1 cellular context compared by ENCODE assay signal in genomic region chr11:96309001-96309642, GRCh38.
TF ChIP-seq lines count a peak whose summit lies in the region.

No MANE protein-coding gene starts in this region.

TF ChIP-seq in H1, 55 proteins besides CTCF, POLR2A, EP300 and RAD21 (continued from another document):
- no peak for TF ChIP-seq KDM1A (IDR thresholded peaks at IDR 0.05; ENCODE audit: borderline replicate concordance, low read length)
- no peak for TF ChIP-seq EGR1 (IDR thresholded peaks at IDR 0.05; ENCODE audit: borderline replicate concordance, low read depth, low read length)
- TF ChIP-seq SP1 (IDR thresholded peaks at IDR 0.05; ENCODE audit: low read depth, low read length), result no peak
- TF ChIP-seq JUN (IDR thresholded peaks at IDR 0.05; ENCODE audit: low read depth, low read length), result no peak
- TF ChIP-seq SIRT6 (IDR thresholded peaks at IDR 0.05; ENCODE audit: low read length), result no peak
- no peak for TF ChIP-seq RNF2 (IDR thresholded peaks at IDR 0.05; ENCODE audit: borderline replicate concordance, low read depth, low read length, missing control alignments, poor library complexity, severe bottlenecking)
- no peak for TF ChIP-seq MAFK (IDR thresholded peaks at IDR 0.05; ENCODE audit: low read depth, low read length)
- no peak for TF ChIP-seq ASH2L (IDR thresholded peaks at IDR 0.05; ENCODE audit: low read length)
- no peak for TF ChIP-seq HDAC2 (IDR thresholded peaks at IDR 0.05; ENCODE audit: borderline replicate concordance in 1 of 2, low read depth in 2 of 2, low read length in 2 of 2)
- TF ChIP-seq TBP (IDR thresholded peaks at IDR 0.05; ENCODE audit: low read depth, low read length), result no peak
- no peak for TF ChIP-seq RFX5 (IDR thresholded peaks at IDR 0.05; ENCODE audit: borderline replicate concordance, low read depth, low read length)
TF ChIP-seq in H1: peak in this region for 0.
